9 cellular contexts compared by ENCODE assay signal in the genomic region with DNA sequence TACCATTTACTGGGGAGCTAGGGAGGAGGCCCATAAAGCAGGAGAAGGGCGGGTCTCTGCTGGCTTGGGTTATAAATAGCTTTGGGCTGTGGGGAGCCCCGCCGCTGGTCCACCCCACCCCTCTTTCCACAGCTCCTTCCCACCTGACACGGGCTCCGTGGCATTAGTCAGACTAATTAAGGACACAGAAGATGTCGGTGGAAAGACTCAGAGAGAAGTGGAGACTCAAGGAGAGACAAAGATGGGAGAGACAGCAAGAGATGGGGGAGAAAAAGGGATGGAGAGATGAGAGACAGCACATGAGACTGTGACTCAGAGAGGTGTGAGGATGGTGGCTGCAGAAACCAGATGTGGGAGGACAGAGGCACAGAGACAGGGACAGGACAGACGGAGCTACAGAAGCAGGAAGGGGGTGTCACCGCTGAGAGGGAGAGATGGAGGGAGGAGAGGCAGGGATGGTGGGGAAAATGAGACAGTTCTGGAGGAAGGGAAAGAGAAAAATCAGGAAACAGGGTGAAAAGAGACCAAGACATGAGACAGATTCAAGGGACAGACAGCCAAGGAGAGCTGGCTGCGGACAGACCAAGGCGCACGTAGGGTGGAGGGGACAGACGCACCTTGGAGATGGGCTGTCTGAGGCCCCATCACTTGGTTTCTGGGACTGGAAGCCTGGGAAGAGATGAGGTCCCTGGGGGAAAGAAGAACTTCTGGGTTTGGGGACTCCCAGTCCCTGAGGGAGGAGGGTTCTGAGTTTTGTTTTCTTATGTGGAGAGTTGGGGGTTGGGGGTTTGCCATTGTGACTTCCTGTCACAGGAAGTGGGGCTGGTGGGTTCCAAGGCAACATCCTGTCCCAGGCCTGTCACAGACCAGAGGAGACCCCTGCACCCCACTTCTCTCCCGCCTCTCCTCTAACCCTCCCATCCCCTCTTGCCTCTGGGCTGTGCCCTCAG. TPM values are rescaled to one million over a fixed set of nuclear protein-coding genes. Genes with fewer than 3 reads are reported as not detected.
DNase-seq lines count a peak whose midpoint lies in the region; ATAC-seq and TF ChIP-seq lines count a peak whose summit lies in the region.
"Had no signal": no experiment of that assay in that cellular context is flagged by ENCODE, and none has a peak within 500 bp of the region (broad histone marks: within the 10 kb centered on the region; RNA-seq: fewer than 3 reads in every experiment).

No MANE protein-coding gene starts in this region.

- peaks cover 45% of the 10 kb centered on the region for H3K4me1 Mint-ChIP-seq in CD14-positive monocyte
- H3K4me1 Mint-ChIP-seq in activated naive CD4-positive, alpha-beta T cell treated with anti-CD3 and anti-CD28 coated beads for 36 hours (ENCODE audit: low read depth), result peaks cover 73% of the 10 kb centered on the region
- peaks cover 38 to 59% (median 54%) of the 10 kb centered on the region in 7 donors for H3K4me1 Mint-ChIP-seq in naive thymus-derived CD4-positive, alpha-beta T cell

- peak overlapping the region in 1 of 2 donors; percentile 42 for H3K4me3 Mint-ChIP-seq in CD14-positive monocyte
- H3K4me3 Mint-ChIP-seq in activated naive CD4-positive, alpha-beta T cell treated with anti-CD3 and anti-CD28 coated beads for 36 hours, result peak overlapping the region; percentile 90
- peak overlapping the region; percentile 92 to 100 (median 98) for H3K4me3 Mint-ChIP-seq in naive thymus-derived CD4-positive, alpha-beta T cell

- intact Hi-C loops in CD14-positive monocyte (cut with micrococcal nuclease), result no loop called here
- intact Hi-C loops in activated naive CD4-positive, alpha-beta T cell treated with anti-CD3 and anti-CD28 coated beads for 36 hours (cut with micrococcal nuclease), result loop anchor here (1.0 to 10.0 kb wide), 10 partner anchors 12 to 532 kb away; a partner anchor contains a TSS
- intact Hi-C loops in naive thymus-derived CD4-positive, alpha-beta T cell (cut with micrococcal nuclease), result loop anchor here (1.0 to 10.0 kb wide), 13 partner anchors 12 to 398 kb away; a partner anchor contains a TSS

- peaks cover 43 to 60% of the 10 kb centered on the region in 2 donors for H3K4me1 ChIP-seq in naive thymus-derived CD4-positive, alpha-beta T cell (ENCODE audit: control insufficient read depth in 2 of 2, insufficient read depth in 2 of 2, low read length in 2 of 2)

- peaks cover 0 to 1% (median 0%) of the 10 kb centered on the region in 7 donors for H3K9me3 Mint-ChIP-seq in CD14-positive monocyte
- no peaks in the 10 kb centered on the region for H3K9me3 Mint-ChIP-seq in activated naive CD4-positive, alpha-beta T cell treated with anti-CD3 and anti-CD28 coated beads for 36 hours
- H3K9me3 Mint-ChIP-seq in naive thymus-derived CD4-positive, alpha-beta T cell, result peaks cover 0 to 4% (median 0%) of the 10 kb centered on the region in 11 donors

- peak; percentile 62 for ATAC-seq in naive thymus-derived CD4-positive, alpha-beta T cell
- ATAC-seq in HG02840 (IDR thresholded peaks at IDR 0.05; ENCODE audit: low FRiP score, unreplicated experiment), result no peak
- ATAC-seq in SK-N-SH treated with all-trans-retinoic acid at 6 μM for 48 hours, result no peak

- H3K27ac ChIP-seq in naive thymus-derived CD4-positive, alpha-beta T cell (ENCODE audit: low read depth, low read length), result peak overlapping the region; percentile 84

- no peaks in the 10 kb centered on the region for H3K9me3 ChIP-seq in naive thymus-derived CD4-positive, alpha-beta T cell (ENCODE audit: control insufficient read depth in 2 of 3, low read length in 3 of 3)

- H3K4me3 ChIP-seq in NB4 (ENCODE audit: low read depth, low read length), result no peak overlapping the region
- peak overlapping the region; percentile 78 for H3K4me3 ChIP-seq in naive thymus-derived CD4-positive, alpha-beta T cell (ENCODE audit: low read length)

- peak overlapping the region; percentile 1 to 93 (median 33) for H3K27ac Mint-ChIP-seq in CD14-positive monocyte
- H3K27ac Mint-ChIP-seq in activated naive CD4-positive, alpha-beta T cell treated with anti-CD3 and anti-CD28 coated beads for 36 hours, result peak overlapping the region; percentile 91
- H3K27ac Mint-ChIP-seq in naive thymus-derived CD4-positive, alpha-beta T cell, result peak overlapping the region; percentile 87 to 99 (median 98)

- TF ChIP-seq POLR2A in NB4 (IDR thresholded peaks at IDR 0.05; ENCODE audit: extremely low read depth, insufficient read length), result no peak

- peaks cover 37 to 59% of the 10 kb centered on the region in 2 donors for H3K36me3 Mint-ChIP-seq in CD14-positive monocyte
- peaks cover 29% of the 10 kb centered on the region for H3K36me3 Mint-ChIP-seq in activated naive CD4-positive, alpha-beta T cell treated with anti-CD3 and anti-CD28 coated beads for 36 hours (ENCODE audit: low read depth)
- peaks cover 21 to 51% (median 40%) of the 10 kb centered on the region in 5 donors for H3K36me3 Mint-ChIP-seq in naive thymus-derived CD4-positive, alpha-beta T cell

- CTCF ChIA-PET in activated naive CD4-positive, alpha-beta T cell treated with anti-CD3 and anti-CD28 coated beads for 36 hours (lab: Charles Lee), result interaction anchor here (0.5 to 6.0 kb wide), 14 partner anchors 12 to 96 kb away, joined by 3 to 68 read pairs (median 6); a partner anchor contains a TSS
- CTCF ChIA-PET in naive thymus-derived CD4-positive, alpha-beta T cell (lab: Charles Lee), result interaction anchor here (0.8 to 9.0 kb wide), 11 partner anchors 9 to 50 kb away, joined by 3 to 151 read pairs (median 3); a partner anchor contains a TSS

- H3K36me3 ChIP-seq in naive thymus-derived CD4-positive, alpha-beta T cell (ENCODE audit: control insufficient read depth in 2 of 3, insufficient read depth in 3 of 3, low read length in 3 of 3), result peaks cover 10 to 51% (median 13%) of the 10 kb centered on the region in 3 experiments

- POLR2A ChIA-PET in naive thymus-derived CD4-positive, alpha-beta T cell (lab: Charles Lee), result interaction anchor here (0.7 to 13.3 kb wide), 12 partner anchors 9 to 511 kb away, joined by 3 to 565 read pairs (median 26); a partner anchor contains a TSS

- no peak for TF ChIP-seq CTCF in CD14-positive monocyte (IDR thresholded peaks at IDR 0.05)
- TF ChIP-seq CTCF in NB4 (IDR thresholded peaks at IDR 0.05; ENCODE audit: low read depth, low read length), result no peak

- peaks cover 0 to 2% (median 1%) of the 10 kb centered on the region in 3 donors for H3K27me3 Mint-ChIP-seq in CD14-positive monocyte (ENCODE audit: low read depth in 3 of 3)
- no peaks in the 10 kb centered on the region for H3K27me3 Mint-ChIP-seq in activated naive CD4-positive, alpha-beta T cell treated with anti-CD3 and anti-CD28 coated beads for 36 hours (ENCODE audit: low read depth)
- no peaks in the 10 kb centered on the region for H3K27me3 Mint-ChIP-seq in naive thymus-derived CD4-positive, alpha-beta T cell

- no peaks in the 10 kb centered on the region for H3K27me3 ChIP-seq in naive thymus-derived CD4-positive, alpha-beta T cell (ENCODE audit: control insufficient read depth in 2 of 2, insufficient read depth in 2 of 2, low read length in 2 of 2)

- no peak for DNase-seq in CD14-positive monocyte (ENCODE audit: low spot score)
- DNase-seq in NB4 (ENCODE audit: low read depth), result peak; percentile 56
- DNase-seq in activated naive CD4-positive, alpha-beta T cell treated with anti-CD3 and anti-CD28 coated beads for 36 hours, result peak; percentile 79
- DNase-seq in naive thymus-derived CD4-positive, alpha-beta T cell, result peak in 7 of 9 donors; percentile 68 to 91 (median 90)
- no peak for DNase-seq in HPDE6-E6E7 (ENCODE audit: extremely low spot score)
- no peak for DNase-seq in NCI-H2107 (lab: John Stamatoyannopoulos, UW)

TF ChIP-seq in SK-N-SH treated with all-trans-retinoic acid at 6 μM for 48 hours, 23 proteins besides CTCF, POLR2A, EP300 and RAD21 (continues in another document):
- no peak for TF ChIP-seq OSR1 (CRISPR knock-in tag; IDR thresholded peaks at IDR 0.05)
- TF ChIP-seq, protein P1, sequence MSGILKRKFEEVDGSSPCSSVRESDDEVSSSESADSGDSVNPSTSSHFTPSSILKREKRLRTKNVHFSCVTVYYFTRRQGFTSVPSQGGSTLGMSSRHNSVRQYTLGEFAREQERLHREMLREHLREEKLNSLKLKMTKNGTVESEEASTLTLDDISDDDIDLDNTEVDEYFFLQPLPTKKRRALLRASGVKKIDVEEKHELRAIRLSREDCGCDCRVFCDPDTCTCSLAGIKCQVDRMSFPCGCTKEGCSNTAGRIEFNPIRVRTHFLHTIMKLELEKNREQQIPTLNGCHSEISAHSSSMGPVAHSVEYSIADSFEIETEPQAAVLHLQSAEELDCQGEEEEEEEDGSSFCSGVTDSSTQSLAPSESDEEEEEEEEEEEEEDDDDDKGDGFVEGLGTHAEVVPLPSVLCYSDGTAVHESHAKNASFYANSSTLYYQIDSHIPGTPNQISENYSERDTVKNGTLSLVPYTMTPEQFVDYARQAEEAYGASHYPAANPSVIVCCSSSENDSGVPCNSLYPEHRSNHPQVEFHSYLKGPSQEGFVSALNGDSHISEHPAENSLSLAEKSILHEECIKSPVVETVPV (CRISPR knock-in tag; IDR thresholded peaks at IDR 0.05), result no peak

RNA-seq across cellular contexts. Expression of a gene that starts 4.1 kb away (rescaled TPM):
- polyA plus RNA-seq in CD14-positive monocyte, result 10 to 100 TPM; 82.8 to 95.5 TPM
- total RNA-seq in activated naive CD4-positive, alpha-beta T cell treated with anti-CD3 and anti-CD28 coated beads for 36 hours, result 100 to 1,000 TPM; 246 to 260 TPM
- 1,000 to 10,000 TPM in 4 of 5 experiments, 100 to 1,000 TPM in 1; 662 to 1,236 (median 1,141) TPM for total RNA-seq in naive thymus-derived CD4-positive, alpha-beta T cell
- 100 to 1,000 TPM; 184 to 367 TPM for polyA plus RNA-seq in naive thymus-derived CD4-positive, alpha-beta T cell

RNA-seq across cellular contexts. Expression of a gene that starts 10.0 kb away (rescaled TPM):
- 1 to 10 TPM; 2.1 to 2.7 TPM for polyA plus RNA-seq in CD14-positive monocyte
- total RNA-seq in activated naive CD4-positive, alpha-beta T cell treated with anti-CD3 and anti-CD28 coated beads for 36 hours, result 1 to 10 TPM; 2.5 to 2.7 TPM
- total RNA-seq in naive thymus-derived CD4-positive, alpha-beta T cell, result 10 to 100 TPM in 1 of 5 experiments, 1 to 10 TPM in 4; 2.6 to 27.9 (median 2.8) TPM
- polyA plus RNA-seq in naive thymus-derived CD4-positive, alpha-beta T cell, result 10 to 100 TPM in 1 of 2 donors, 1 to 10 TPM in 1; 9.6 to 16.8 TPM

RNA-seq across cellular contexts. Expression of a gene that starts 27.0 kb away (rescaled TPM):
- polyA plus RNA-seq in CD14-positive monocyte, result 1,000 to 10,000 TPM; 1,234 to 1,424 TPM
- total RNA-seq in activated naive CD4-positive, alpha-beta T cell treated with anti-CD3 and anti-CD28 coated beads for 36 hours, result 1,000 to 10,000 TPM; 4,092 to 4,109 TPM
- total RNA-seq in naive thymus-derived CD4-positive, alpha-beta T cell, result 1,000 to 10,000 TPM; 2,739 to 3,712 (median 3,396) TPM
- 1,000 to 10,000 TPM; 6,645 to 7,822 TPM for polyA plus RNA-seq in naive thymus-derived CD4-positive, alpha-beta T cell

RNA-seq across cellular contexts. Expression of a gene that starts 41.2 kb away (rescaled TPM):
- not detected for polyA plus RNA-seq in CD14-positive monocyte
- total RNA-seq in activated naive CD4-positive, alpha-beta T cell treated with anti-CD3 and anti-CD28 coated beads for 36 hours, result 1 to 10 TPM in 1 of 2 experiments, under 1 TPM in 1; 0.99 to 1.3 TPM
- total RNA-seq in naive thymus-derived CD4-positive, alpha-beta T cell, result 10 to 100 TPM in 2 of 5 experiments, 1 to 10 TPM in 3; 3.0 to 15.0 (median 8.0) TPM
- polyA plus RNA-seq in naive thymus-derived CD4-positive, alpha-beta T cell, result not detected
- total RNA-seq: LHCN-M2 had no signal

RNA-seq across cellular contexts. Expression of a gene that starts 42.2 kb away (rescaled TPM):
- not detected for polyA plus RNA-seq in CD14-positive monocyte
- total RNA-seq in activated naive CD4-positive, alpha-beta T cell treated with anti-CD3 and anti-CD28 coated beads for 36 hours, result not detected
- total RNA-seq in naive thymus-derived CD4-positive, alpha-beta T cell, result under 1 TPM in 1 of 5 experiments, not detected in 4; 0.12 TPM
- polyA plus RNA-seq in naive thymus-derived CD4-positive, alpha-beta T cell, result not detected
- total RNA-seq: LHCN-M2 had no signal

Comparison
In these comparisons a context has a peak if more than half of its experiments do, and no peak if none do; other contexts are left out.
1. DNase-seq: peak in NB4 (single experiment), activated naive CD4-positive, alpha-beta T cell treated with anti-CD3 and anti-CD28 coated beads for 36 hours (single experiment) and naive thymus-derived CD4-positive, alpha-beta T cell (7 of 9); none in CD14-positive monocyte (single experiment), HPDE6-E6E7 (single experiment) and NCI-H2107 (single experiment).
2. H3K27ac Mint-ChIP-seq: peak in every context shown above with its lines; median percentile 98 in naive thymus-derived CD4-positive, alpha-beta T cell; 91 in activated naive CD4-positive, alpha-beta T cell treated with anti-CD3 and anti-CD28 coated beads for 36 hours; 33 in CD14-positive monocyte.
3. intact Hi-C loops: an anchor here in activated naive CD4-positive, alpha-beta T cell treated with anti-CD3 and anti-CD28 coated beads for 36 hours (1.0 to 10.0 kb wide) and naive thymus-derived CD4-positive, alpha-beta T cell (1.0 to 10.0 kb wide); none called in CD14-positive monocyte.